In the genomic region with DNA sequence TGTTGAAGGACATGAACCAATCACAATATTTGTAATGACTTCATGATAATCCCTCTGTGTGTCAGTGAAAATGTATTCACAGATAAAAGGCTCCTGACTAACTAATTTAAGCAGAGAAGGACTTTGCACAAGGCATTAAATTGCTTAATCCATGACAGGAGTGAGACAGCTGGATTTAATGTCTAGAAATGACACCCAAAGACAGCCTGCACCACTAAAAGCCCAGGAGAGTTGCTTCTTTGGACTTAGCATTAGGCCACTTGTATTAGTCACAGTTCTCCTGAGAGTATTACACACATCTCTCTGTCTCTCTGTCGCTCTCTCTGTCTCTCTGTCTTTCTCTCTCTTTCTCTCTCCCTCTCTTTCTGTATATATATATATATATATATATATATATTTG, we compare ENCODE assay signal across 21 cellular contexts.
DNase-seq lines count a peak whose midpoint lies in the region; ATAC-seq and TF ChIP-seq lines count a peak whose summit lies in the region.
"Had no signal": no experiment of that assay in that cellular context is flagged by ENCODE, and none has a peak within 500 bp of the region (broad histone marks: within the 10 kb centered on the region; RNA-seq: fewer than 3 reads in every experiment).

No MANE protein-coding gene starts in this region.

- H3K4me1 Mint-ChIP-seq in MCF 10A (ENCODE audit: insufficient read depth, unreplicated experiment): no peaks in the 10 kb centered on the region
- H3K4me1 Mint-ChIP-seq: CD14-positive monocyte; CD8-positive, alpha-beta memory T cell had no signal

- no peaks in the 10 kb centered on the region for H3K36me3 Mint-ChIP-seq in MCF 10A (ENCODE audit: insufficient read depth, unreplicated experiment)
- H3K36me3 Mint-ChIP-seq: CD14-positive monocyte; CD8-positive, alpha-beta memory T cell had no signal

- POLR2A ChIA-PET in MCF 10A (lab: Yijun Ruan, JAX): no interaction called here

- H3K27me3 Mint-ChIP-seq in MCF 10A (ENCODE audit: insufficient read depth, unreplicated experiment): peaks cover 8% of the 10 kb centered on the region
- H3K27me3 Mint-ChIP-seq: CD4-positive, alpha-beta T cell had no signal

- H4K20me1 ChIP-seq in mammary epithelial cell (ENCODE audit: insufficient read depth, low read length): no peaks in the 10 kb centered on the region
- H4K20me1 ChIP-seq in neural cell (ENCODE audit: insufficient read depth): no peaks in the 10 kb centered on the region
- H4K20me1 ChIP-seq: BLaER1 treated with 17β-estradiol and CSF1 and Interleukin-3, amounts not matched to agents 10 nM and 100 nM had no signal

- TF ChIP-seq CTCF in MCF 10A (IDR thresholded peaks at IDR 0.05; ENCODE audit: unreplicated experiment) (no peak), mammary epithelial cell (conservative IDR thresholded peaks at IDR 0.05 in 1 of 2, IDR thresholded peaks at IDR 0.05 in 1 of 2; ENCODE audit: extremely low read depth in 1 of 2, insufficient read depth in 1 of 2, low read depth in 1 of 2, low read length in 2 of 2) (no peak), neural cell (IDR thresholded peaks at IDR 0.05; ENCODE audit: poor library complexity, severe bottlenecking) (no peak)

- H3K9me3 Mint-ChIP-seq in MCF 10A (ENCODE audit: unreplicated experiment): no peaks in the 10 kb centered on the region

- ATAC-seq in HG03460 (IDR thresholded peaks at IDR 0.05; ENCODE audit: unreplicated experiment): no peak
- ATAC-seq in GM21526 (IDR thresholded peaks at IDR 0.05; ENCODE audit: low FRiP score, unreplicated experiment): no peak

- intact Hi-C loops in MCF 10A (cut with micrococcal nuclease) (no loop called here), mammary epithelial cell (cut with micrococcal nuclease) (no loop called here)

- H3K9ac ChIP-seq in mammary epithelial cell (ENCODE audit: insufficient read depth, low read length) (no peak overlapping the region), neural cell (ENCODE audit: low read length) (no peak overlapping the region)
- H3K9ac ChIP-seq: BLaER1 treated with 17β-estradiol and CSF1 and Interleukin-3, amounts not matched to agents 10 nM and 100 nM; GM23248 had no signal

- CTCF ChIA-PET in MCF 10A (lab: Yijun Ruan, JAX): interaction anchor here (0.6 kb wide), 1 partner anchor 244 kb away, joined by 3 read pairs; no protein-coding TSS in a partner anchor
- CTCF ChIA-PET in mammary epithelial cell (lab: Charles Lee; ENCODE audit: low non-redundant PET): no interaction called here

- BruUV-seq in MCF 10A (replicated peaks; lab: Mats Ljungman, UMichigan) (no TSS peak), mammary epithelial cell (replicated peaks; lab: Mats Ljungman, UMichigan) (no TSS peak)

- H3K4me1 ChIP-seq in mammary epithelial cell (ENCODE audit: insufficient read depth, low read length): no peaks in the 10 kb centered on the region
- peaks cover 10% of the 10 kb centered on the region for H3K4me1 ChIP-seq in SJCRH30
- H3K4me1 ChIP-seq: BLaER1 treated with 17β-estradiol and CSF1 and Interleukin-3, amounts not matched to agents 10 nM and 100 nM had no signal

- H3K27ac ChIP-seq in mammary epithelial cell (ENCODE audit: insufficient read depth, low read depth, low read length): no peak overlapping the region
- peak overlapping the region; percentile 59 for H3K27ac ChIP-seq in SJCRH30
- H3K27ac ChIP-seq in neural cell (ENCODE audit: low read length): no peak overlapping the region
- H3K27ac ChIP-seq: 22Rv1; BLaER1 treated with 17β-estradiol and CSF1 and Interleukin-3, amounts not matched to agents 10 nM and 100 nM; GM23248 had no signal

- H3K4me3 Mint-ChIP-seq in MCF 10A (ENCODE audit: unreplicated experiment): no peak overlapping the region
- H3K4me3 Mint-ChIP-seq: CD14-positive monocyte; CD4-positive, alpha-beta T cell; CD8-positive, alpha-beta memory T cell had no signal

- peak; percentile 26 for TF ChIP-seq EP300 in neural cell (conservative IDR thresholded peaks at IDR 0.05; ENCODE audit: poor library complexity, severe bottlenecking)

- no peaks in the 10 kb centered on the region for H3K27me3 ChIP-seq in mammary epithelial cell (ENCODE audit: insufficient read depth, low read length)
- H3K27me3 ChIP-seq in SJCRH30: no peaks in the 10 kb centered on the region
- no peaks in the 10 kb centered on the region for H3K27me3 ChIP-seq in neural cell (ENCODE audit: insufficient read depth, low read depth, low read length)
- H3K27me3 ChIP-seq: BE2C; BLaER1 treated with 17β-estradiol and CSF1 and Interleukin-3, amounts not matched to agents 10 nM and 100 nM had no signal

- H2AFZ ChIP-seq in mammary epithelial cell (ENCODE audit: low read depth, low read length): no peak overlapping the region
- no peak overlapping the region for H2AFZ ChIP-seq in neural cell (ENCODE audit: low read depth, low read length)
- H2AFZ ChIP-seq: GM23248 had no signal

- H3K9me2 ChIP-seq in neural cell (ENCODE audit: insufficient read depth, low read length): no peaks in the 10 kb centered on the region

- no peaks in the 10 kb centered on the region for H3F3A ChIP-seq in neural cell (ENCODE audit: insufficient read depth, low read length, poor library complexity, severe bottlenecking)

- dilution Hi-C loops in mammary epithelial cell (cut with HindIII; ENCODE audit: low sequenced_read_pairs): no loop called here

- H3K79me2 ChIP-seq in mammary epithelial cell (ENCODE audit: insufficient read depth, low read length) (no peaks in the 10 kb centered on the region), neural cell (replicated peaks; ENCODE audit: insufficient read depth, low read length) (no peaks in the 10 kb centered on the region)

- H3K4me2 ChIP-seq in mammary epithelial cell (ENCODE audit: insufficient read depth, low read depth, low read length): no peak overlapping the region
- H3K4me2 ChIP-seq in neural cell (ENCODE audit: low read length): no peak overlapping the region
- H3K4me2 ChIP-seq: BLaER1 treated with 17β-estradiol and CSF1 and Interleukin-3, amounts not matched to agents 10 nM and 100 nM had no signal

- H3K36me3 ChIP-seq in mammary epithelial cell (ENCODE audit: insufficient read depth, low read length) (no peaks in the 10 kb centered on the region), SJCRH30 (peaks cover 4% of the 10 kb centered on the region; the same call in 1 of the 2 replicates), neural cell (ENCODE audit: insufficient read depth, low read length) (no peaks in the 10 kb centered on the region)
- H3K36me3 ChIP-seq: BE2C; BLaER1 treated with 17β-estradiol and CSF1 and Interleukin-3, amounts not matched to agents 10 nM and 100 nM had no signal

- no peak for TF ChIP-seq RAD21 in neural cell (conservative IDR thresholded peaks at IDR 0.05)

- H3K4me3 ChIP-seq in mammary epithelial cell (replicated peaks in 1 of 3; ENCODE audit: insufficient read depth in 1 of 3, low read depth in 2 of 3, low read length in 3 of 3) (no peak overlapping the region), SJCRH30 (no peak overlapping the region), neural cell (ENCODE audit: low read length) (no peak overlapping the region)
- H3K4me3 ChIP-seq: BLaER1 treated with 17β-estradiol and CSF1 and Interleukin-3, amounts not matched to agents 10 nM and 100 nM; GM23248 had no signal

- 83% methylated on average over 1 of the region's 1 CpG for WGBS in mammary epithelial cell (ENCODE audit: low coverage, missing lambda C conversion rate)

- H3K9me3 ChIP-seq in mammary epithelial cell (replicated peaks; ENCODE audit: insufficient read depth, low read length): peaks cover 7% of the 10 kb centered on the region
- H3K9me3 ChIP-seq in SJCRH30 (replicated peaks): peaks cover 22% of the 10 kb centered on the region
- H3K9me3 ChIP-seq in neural cell (ENCODE audit: low read length): no peaks in the 10 kb centered on the region
- H3K9me3 ChIP-seq: BE2C had no signal

- no peak overlapping the region for H3K27ac Mint-ChIP-seq in MCF 10A (ENCODE audit: low read depth, unreplicated experiment)
- H3K27ac Mint-ChIP-seq: CD14-positive monocyte; CD4-positive, alpha-beta T cell; CD8-positive, alpha-beta memory T cell had no signal

- DNase-seq in MCF 10A (ENCODE audit: unreplicated experiment) (peak; percentile 1), mammary epithelial cell (no peak), SJCRH30 (peak; percentile 70 to 88), retina (no peak)
- DNase-seq in activated CD4-positive, alpha-beta T cell treated with anti-CD3 and anti-CD28 coated beads for 48 hours: no peak
- DNase-seq: ACHN; AML-193; BE2C; CD4-positive, alpha-beta T cell; CD8-positive, alpha-beta memory T cell; DMS153; DND-41; GM23248; H7; HCEC 1CT had no signal

- in situ Hi-C loops in mammary epithelial cell (cut with MboI; ENCODE audit: low sequenced_read_pairs in 2 of 2): no loop called here

TF ChIP-seq in neural cell, 6 proteins besides CTCF, POLR2A, EP300 and RAD21:
- TF ChIP-seq SMC3 (conservative IDR thresholded peaks at IDR 0.05; ENCODE audit: poor library complexity): no peak
- TF ChIP-seq, protein P1, sequence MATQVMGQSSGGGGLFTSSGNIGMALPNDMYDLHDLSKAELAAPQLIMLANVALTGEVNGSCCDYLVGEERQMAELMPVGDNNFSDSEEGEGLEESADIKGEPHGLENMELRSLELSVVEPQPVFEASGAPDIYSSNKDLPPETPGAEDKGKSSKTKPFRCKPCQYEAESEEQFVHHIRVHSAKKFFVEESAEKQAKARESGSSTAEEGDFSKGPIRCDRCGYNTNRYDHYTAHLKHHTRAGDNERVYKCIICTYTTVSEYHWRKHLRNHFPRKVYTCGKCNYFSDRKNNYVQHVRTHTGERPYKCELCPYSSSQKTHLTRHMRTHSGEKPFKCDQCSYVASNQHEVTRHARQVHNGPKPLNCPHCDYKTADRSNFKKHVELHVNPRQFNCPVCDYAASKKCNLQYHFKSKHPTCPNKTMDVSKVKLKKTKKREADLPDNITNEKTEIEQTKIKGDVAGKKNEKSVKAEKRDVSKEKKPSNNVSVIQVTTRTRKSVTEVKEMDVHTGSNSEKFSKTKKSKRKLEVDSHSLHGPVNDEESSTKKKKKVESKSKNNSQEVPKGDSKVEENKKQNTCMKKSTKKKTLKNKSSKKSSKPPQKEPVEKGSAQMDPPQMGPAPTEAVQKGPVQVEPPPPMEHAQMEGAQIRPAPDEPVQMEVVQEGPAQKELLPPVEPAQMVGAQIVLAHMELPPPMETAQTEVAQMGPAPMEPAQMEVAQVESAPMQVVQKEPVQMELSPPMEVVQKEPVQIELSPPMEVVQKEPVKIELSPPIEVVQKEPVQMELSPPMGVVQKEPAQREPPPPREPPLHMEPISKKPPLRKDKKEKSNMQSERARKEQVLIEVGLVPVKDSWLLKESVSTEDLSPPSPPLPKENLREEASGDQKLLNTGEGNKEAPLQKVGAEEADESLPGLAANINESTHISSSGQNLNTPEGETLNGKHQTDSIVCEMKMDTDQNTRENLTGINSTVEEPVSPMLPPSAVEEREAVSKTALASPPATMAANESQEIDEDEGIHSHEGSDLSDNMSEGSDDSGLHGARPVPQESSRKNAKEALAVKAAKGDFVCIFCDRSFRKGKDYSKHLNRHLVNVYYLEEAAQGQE (IDR thresholded peaks at IDR 0.05; ENCODE audit: borderline replicate concordance): no peak
- no peak for TF ChIP-seq TAF1 (IDR thresholded peaks at IDR 0.05; ENCODE audit: low read depth)
- no peak for TF ChIP-seq MXI1 (conservative IDR thresholded peaks at IDR 0.05; ENCODE audit: poor library complexity, severe bottlenecking)
- no peak for TF ChIP-seq EZH2 (IDR thresholded peaks at IDR 0.05; ENCODE audit: borderline replicate concordance, insufficient read depth, low read length, poor library complexity, severe bottlenecking)
- no peak for TF ChIP-seq POLR2AphosphoS5 (IDR thresholded peaks at IDR 0.05)

Comparison
In these comparisons a context has a peak if more than half of its experiments do, and no peak if none do; other contexts are left out.
1. DNase-seq: peak in MCF 10A (single experiment) and SJCRH30 (2 of 2); none in mammary epithelial cell (single experiment), retina (single experiment) and activated CD4-positive, alpha-beta T cell treated with anti-CD3 and anti-CD28 coated beads for 48 hours (single experiment).